Comparison of ENCODE assay signal across 9 cellular contexts in the genomic region with DNA sequence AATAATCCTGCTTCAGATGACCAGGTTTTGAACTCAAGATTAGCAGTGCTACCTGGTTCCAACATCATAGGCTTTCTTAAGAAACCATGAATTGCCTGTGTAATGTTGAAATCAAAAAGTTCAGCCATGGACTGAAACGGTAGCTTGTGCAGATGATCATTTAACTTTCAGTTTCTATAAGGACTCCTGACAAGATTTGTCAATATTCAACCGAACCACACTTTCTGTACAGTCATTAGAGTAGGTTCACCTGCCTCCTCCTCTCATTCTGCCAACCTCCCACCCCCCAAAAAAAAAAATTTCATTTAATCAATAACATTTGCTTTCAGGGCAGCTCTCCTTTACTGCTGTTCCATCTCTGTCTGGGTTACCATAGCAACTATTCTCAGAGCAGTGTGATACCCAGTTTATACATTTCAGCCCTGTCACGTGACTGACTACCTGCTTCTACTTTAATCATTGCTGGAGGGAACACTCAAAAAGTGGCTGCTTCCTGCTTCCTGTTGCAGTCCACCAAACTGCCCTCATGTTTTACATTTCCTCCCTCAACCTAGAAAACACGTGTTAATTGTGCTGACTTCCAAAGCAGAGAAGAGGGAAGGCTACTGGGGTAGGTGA.
DNase-seq lines count a peak whose midpoint lies in the region; ATAC-seq and TF ChIP-seq lines count a peak whose summit lies in the region.
"Had no signal": no experiment of that assay in that cellular context is flagged by ENCODE, and none has a peak within 500 bp of the region (broad histone marks: within the 10 kb centered on the region; RNA-seq: fewer than 3 reads in every experiment).

No MANE protein-coding gene starts in this region.

- POLR2A ChIA-PET in activated CD4-positive, alpha-beta T cell treated with anti-CD3 and anti-CD28 coated beads, Interleukin-2, amount 10 ng/mL, durations not matched to agents 7 days and 5 days (lab: Charles Lee) = no interaction called here
- POLR2A ChIA-PET in WTC11 (lab: Charles Lee) = no interaction called here

- H3K27me3 Mint-ChIP-seq in memory B cell (peaks cover 1% of the 10 kb centered on the region), WTC11 (ENCODE audit: low read depth) (no peaks in the 10 kb centered on the region; the same call in 1 of the 2 replicates)
- H3K27me3 Mint-ChIP-seq in activated CD4-positive, alpha-beta T cell treated with anti-CD3 and anti-CD28 coated beads, Interleukin-2, amount 10 ng/mL, durations not matched to agents 7 days and 5 days = no peaks in the 10 kb centered on the region
- H3K27me3 Mint-ChIP-seq in activated T-helper 2 cell treated with anti-CD3 and anti-CD28 coated beads, Interferon-gamma antibody, Interleukin-2, Interleukin-4, amounts not matched to agents 10 μg/mL and 5 μg/mL and 100 μg/mL, durations not matched to agents 14 hours and 24 hours and 36 hours (ENCODE audit: low read depth) = no peaks in the 10 kb centered on the region

- no peaks in the 10 kb centered on the region for H3K9me3 Mint-ChIP-seq in memory B cell
- H3K9me3 Mint-ChIP-seq in activated CD4-positive, alpha-beta T cell treated with anti-CD3 and anti-CD28 coated beads, Interleukin-2, amount 10 ng/mL, durations not matched to agents 7 days and 5 days = no peaks in the 10 kb centered on the region
- H3K9me3 Mint-ChIP-seq in activated T-helper 2 cell treated with anti-CD3 and anti-CD28 coated beads, Interferon-gamma antibody, Interleukin-2, Interleukin-4, amounts not matched to agents 10 μg/mL and 5 μg/mL and 100 μg/mL, durations not matched to agents 14 hours and 24 hours and 36 hours = no peaks in the 10 kb centered on the region
- H3K9me3 Mint-ChIP-seq in WTC11 = no peaks in the 10 kb centered on the region

- peak overlapping the region; percentile 25 for H3K4me3 Mint-ChIP-seq in memory B cell
- no peak overlapping the region for H3K4me3 Mint-ChIP-seq in activated CD4-positive, alpha-beta T cell treated with anti-CD3 and anti-CD28 coated beads, Interleukin-2, amount 10 ng/mL, durations not matched to agents 7 days and 5 days
- H3K4me3 Mint-ChIP-seq in activated T-helper 2 cell treated with anti-CD3 and anti-CD28 coated beads, Interferon-gamma antibody, Interleukin-2, Interleukin-4, amounts not matched to agents 10 μg/mL and 5 μg/mL and 100 μg/mL, durations not matched to agents 14 hours and 24 hours and 36 hours (ENCODE audit: low read depth) = no peak overlapping the region
- no peak overlapping the region for H3K4me3 Mint-ChIP-seq in WTC11

- intact Hi-C loops in activated T-helper 2 cell treated with anti-CD3 and anti-CD28 coated beads, Interferon-gamma antibody, Interleukin-2, Interleukin-4, amounts not matched to agents 10 μg/mL and 5 μg/mL and 100 μg/mL, durations not matched to agents 14 hours and 24 hours and 36 hours (cut with micrococcal nuclease) = no loop called here

- H3K36me3 Mint-ChIP-seq in memory B cell (no peaks in the 10 kb centered on the region), WTC11 (no peaks in the 10 kb centered on the region)
- no peaks in the 10 kb centered on the region for H3K36me3 Mint-ChIP-seq in activated CD4-positive, alpha-beta T cell treated with anti-CD3 and anti-CD28 coated beads, Interleukin-2, amount 10 ng/mL, durations not matched to agents 7 days and 5 days (ENCODE audit: low read depth)
- H3K36me3 Mint-ChIP-seq in activated T-helper 2 cell treated with anti-CD3 and anti-CD28 coated beads, Interferon-gamma antibody, Interleukin-2, Interleukin-4, amounts not matched to agents 10 μg/mL and 5 μg/mL and 100 μg/mL, durations not matched to agents 14 hours and 24 hours and 36 hours (ENCODE audit: low read depth) = no peaks in the 10 kb centered on the region

- peaks cover 8% of the 10 kb centered on the region for H3K4me1 Mint-ChIP-seq in memory B cell
- H3K4me1 Mint-ChIP-seq in activated CD4-positive, alpha-beta T cell treated with anti-CD3 and anti-CD28 coated beads, Interleukin-2, amount 10 ng/mL, durations not matched to agents 7 days and 5 days = peaks cover 14% of the 10 kb centered on the region
- H3K4me1 Mint-ChIP-seq in activated T-helper 2 cell treated with anti-CD3 and anti-CD28 coated beads, Interferon-gamma antibody, Interleukin-2, Interleukin-4, amounts not matched to agents 10 μg/mL and 5 μg/mL and 100 μg/mL, durations not matched to agents 14 hours and 24 hours and 36 hours (ENCODE audit: low read depth) = peaks cover 5% of the 10 kb centered on the region
- peaks cover 13% of the 10 kb centered on the region for H3K4me1 Mint-ChIP-seq in WTC11

- CTCF ChIA-PET in activated CD4-positive, alpha-beta T cell treated with anti-CD3 and anti-CD28 coated beads, Interleukin-2, amount 10 ng/mL, durations not matched to agents 7 days and 5 days (lab: Charles Lee) = interaction anchor here (0.9 kb wide), 1 partner anchor 19 kb away, joined by 3 read pairs; no protein-coding TSS in a partner anchor
- CTCF ChIA-PET in WTC11 (lab: Charles Lee) = no interaction called here

- ATAC-seq in GM18907 (IDR thresholded peaks at IDR 0.05; ENCODE audit: unreplicated experiment) (peak; percentile 98), GM21619 (IDR thresholded peaks at IDR 0.05; ENCODE audit: unreplicated experiment) (peak; percentile 93), HG03439 (IDR thresholded peaks at IDR 0.05; ENCODE audit: unreplicated experiment) (peak; percentile 91), memory B cell (ENCODE audit: low read depth) (no peak), WTC11 (no peak)

- no peak for DNase-seq in memory B cell (ENCODE audit: low spot score in 2 of 2)
- no peak for DNase-seq in activated CD4-positive, alpha-beta T cell treated with anti-CD3 and anti-CD28 coated beads, Interleukin-2, amount 10 ng/mL, durations not matched to agents 7 days and 5 days
- no peak for DNase-seq in activated T-helper 2 cell treated with anti-CD3 and anti-CD28 coated beads, Interferon-gamma antibody, Interleukin-2, Interleukin-4, amounts not matched to agents 10 μg/mL and 5 μg/mL and 100 μg/mL, durations not matched to agents 14 hours and 24 hours and 36 hours (ENCODE audit: low spot score)
- no peak for DNase-seq in WTC11 (ENCODE audit: low spot score)
- DNase-seq: NCI-H1930, WERI-Rb-1 had no signal

- TF ChIP-seq CTCF in WTC11 (IDR thresholded peaks at IDR 0.05) = no peak

- H3K27ac Mint-ChIP-seq in memory B cell (no peak overlapping the region), WTC11 (no peak overlapping the region)
- no peak overlapping the region for H3K27ac Mint-ChIP-seq in activated CD4-positive, alpha-beta T cell treated with anti-CD3 and anti-CD28 coated beads, Interleukin-2, amount 10 ng/mL, durations not matched to agents 7 days and 5 days
- H3K27ac Mint-ChIP-seq in activated T-helper 2 cell treated with anti-CD3 and anti-CD28 coated beads, Interferon-gamma antibody, Interleukin-2, Interleukin-4, amounts not matched to agents 10 μg/mL and 5 μg/mL and 100 μg/mL, durations not matched to agents 14 hours and 24 hours and 36 hours = no peak overlapping the region

TF ChIP-seq in WTC11, 78 proteins besides CTCF, POLR2A, EP300 and RAD21:
- TF ChIP-seq, protein P1, sequence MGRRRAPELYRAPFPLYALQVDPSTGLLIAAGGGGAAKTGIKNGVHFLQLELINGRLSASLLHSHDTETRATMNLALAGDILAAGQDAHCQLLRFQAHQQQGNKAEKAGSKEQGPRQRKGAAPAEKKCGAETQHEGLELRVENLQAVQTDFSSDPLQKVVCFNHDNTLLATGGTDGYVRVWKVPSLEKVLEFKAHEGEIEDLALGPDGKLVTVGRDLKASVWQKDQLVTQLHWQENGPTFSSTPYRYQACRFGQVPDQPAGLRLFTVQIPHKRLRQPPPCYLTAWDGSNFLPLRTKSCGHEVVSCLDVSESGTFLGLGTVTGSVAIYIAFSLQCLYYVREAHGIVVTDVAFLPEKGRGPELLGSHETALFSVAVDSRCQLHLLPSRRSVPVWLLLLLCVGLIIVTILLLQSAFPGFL (CRISPR knock-in tag; IDR thresholded peaks at IDR 0.05; ENCODE audit: borderline replicate concordance) = no peak
- TF ChIP-seq ZNF416 (CRISPR knock-in tag; IDR thresholded peaks at IDR 0.05) (no peak), SMAD4 (CRISPR knock-in tag; IDR thresholded peaks at IDR 0.05) (no peak), ATF1 (CRISPR knock-in tag; IDR thresholded peaks at IDR 0.05) (no peak), KAT7 (CRISPR knock-in tag; IDR thresholded peaks at IDR 0.05; ENCODE audit: borderline replicate concordance) (no peak), ESRRA (CRISPR knock-in tag; IDR thresholded peaks at IDR 0.05; ENCODE audit: borderline replicate concordance) (no peak), PRRX2 (CRISPR knock-in tag; IDR thresholded peaks at IDR 0.05) (no peak)
- TF ChIP-seq, protein P2, sequence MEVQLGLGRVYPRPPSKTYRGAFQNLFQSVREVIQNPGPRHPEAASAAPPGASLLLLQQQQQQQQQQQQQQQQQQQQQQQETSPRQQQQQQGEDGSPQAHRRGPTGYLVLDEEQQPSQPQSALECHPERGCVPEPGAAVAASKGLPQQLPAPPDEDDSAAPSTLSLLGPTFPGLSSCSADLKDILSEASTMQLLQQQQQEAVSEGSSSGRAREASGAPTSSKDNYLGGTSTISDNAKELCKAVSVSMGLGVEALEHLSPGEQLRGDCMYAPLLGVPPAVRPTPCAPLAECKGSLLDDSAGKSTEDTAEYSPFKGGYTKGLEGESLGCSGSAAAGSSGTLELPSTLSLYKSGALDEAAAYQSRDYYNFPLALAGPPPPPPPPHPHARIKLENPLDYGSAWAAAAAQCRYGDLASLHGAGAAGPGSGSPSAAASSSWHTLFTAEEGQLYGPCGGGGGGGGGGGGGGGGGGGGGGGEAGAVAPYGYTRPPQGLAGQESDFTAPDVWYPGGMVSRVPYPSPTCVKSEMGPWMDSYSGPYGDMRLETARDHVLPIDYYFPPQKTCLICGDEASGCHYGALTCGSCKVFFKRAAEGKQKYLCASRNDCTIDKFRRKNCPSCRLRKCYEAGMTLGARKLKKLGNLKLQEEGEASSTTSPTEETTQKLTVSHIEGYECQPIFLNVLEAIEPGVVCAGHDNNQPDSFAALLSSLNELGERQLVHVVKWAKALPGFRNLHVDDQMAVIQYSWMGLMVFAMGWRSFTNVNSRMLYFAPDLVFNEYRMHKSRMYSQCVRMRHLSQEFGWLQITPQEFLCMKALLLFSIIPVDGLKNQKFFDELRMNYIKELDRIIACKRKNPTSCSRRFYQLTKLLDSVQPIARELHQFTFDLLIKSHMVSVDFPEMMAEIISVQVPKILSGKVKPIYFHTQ (CRISPR knock-in tag; IDR thresholded peaks at IDR 0.05) = no peak
- TF ChIP-seq, protein P3, sequence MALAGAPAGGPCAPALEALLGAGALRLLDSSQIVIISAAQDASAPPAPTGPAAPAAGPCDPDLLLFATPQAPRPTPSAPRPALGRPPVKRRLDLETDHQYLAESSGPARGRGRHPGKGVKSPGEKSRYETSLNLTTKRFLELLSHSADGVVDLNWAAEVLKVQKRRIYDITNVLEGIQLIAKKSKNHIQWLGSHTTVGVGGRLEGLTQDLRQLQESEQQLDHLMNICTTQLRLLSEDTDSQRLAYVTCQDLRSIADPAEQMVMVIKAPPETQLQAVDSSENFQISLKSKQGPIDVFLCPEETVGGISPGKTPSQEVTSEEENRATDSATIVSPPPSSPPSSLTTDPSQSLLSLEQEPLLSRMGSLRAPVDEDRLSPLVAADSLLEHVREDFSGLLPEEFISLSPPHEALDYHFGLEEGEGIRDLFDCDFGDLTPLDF (CRISPR knock-in tag; IDR thresholded peaks at IDR 0.05) = no peak

Comparison
In these comparisons a context has a peak if more than half of its experiments do, and no peak if none do; other contexts are left out.
1. ATAC-seq: peak in GM18907 (single experiment), GM21619 (single experiment) and HG03439 (single experiment); none in memory B cell (single experiment) and WTC11 (single experiment).